Comparison of ENCODE assay signal across 8 cellular contexts in the genomic region with DNA sequence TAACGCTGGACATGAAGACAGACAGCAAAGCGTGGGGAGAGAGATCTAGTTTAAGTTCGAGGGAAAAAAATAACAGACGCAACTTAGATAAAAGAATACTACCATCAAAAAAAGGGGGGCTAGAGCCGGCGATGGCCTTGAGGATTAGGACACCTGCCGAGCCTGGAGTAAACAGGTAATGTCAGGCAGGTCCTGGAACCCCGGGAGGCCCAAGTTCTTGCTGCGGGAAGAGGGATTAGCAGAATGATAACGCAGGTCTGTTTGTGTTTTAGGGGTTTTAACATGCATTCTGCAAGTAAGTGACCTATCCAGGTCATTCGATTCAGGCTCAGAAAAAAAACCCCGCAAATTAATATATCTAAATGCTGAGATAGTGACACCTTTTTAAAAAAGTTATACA. TPM values are rescaled to one million over a fixed set of nuclear protein-coding genes. Genes with fewer than 3 reads are reported as not detected.
DNase-seq lines count a peak whose midpoint lies in the region; ATAC-seq and TF ChIP-seq lines count a peak whose summit lies in the region.

No MANE protein-coding gene starts in this region.

- peak overlapping the region; percentile 5 for H3K27ac ChIP-seq in OCI-LY7 (ENCODE audit: low read depth, low read length, poor library complexity, severe bottlenecking)

- no peak for ATAC-seq in effector memory CD8-positive, alpha-beta T cell (replicated peaks)
- ATAC-seq in GM21515 (IDR thresholded peaks at IDR 0.05; ENCODE audit: unreplicated experiment): no peak

- CTCF ChIA-PET in OCI-LY7 (lab: Charles Lee; ENCODE audit: unreplicated experiment): no interaction called here

- H4K20me1 ChIP-seq in OCI-LY7 (ENCODE audit: insufficient read depth, low read length): no peaks in the 10 kb centered on the region

- H3K36me3 Mint-ChIP-seq in activated CD4-positive, alpha-beta T cell treated with anti-CD3 and anti-CD28 coated beads, Interleukin-2, amount 10 ng/mL, durations not matched to agents 24 days and 14 days (ENCODE audit: low read depth): no peaks in the 10 kb centered on the region
- H3K36me3 Mint-ChIP-seq in effector memory CD8-positive, alpha-beta T cell (ENCODE audit: insufficient read depth): no peaks in the 10 kb centered on the region
- H3K36me3 Mint-ChIP-seq in neural crest cell (ENCODE audit: low read depth): no peaks in the 10 kb centered on the region

- BruUV-seq in OCI-LY7 (replicated peaks; lab: Mats Ljungman, UMichigan): no TSS peak

- no peak overlapping the region for H3K27ac Mint-ChIP-seq in activated CD4-positive, alpha-beta T cell treated with anti-CD3 and anti-CD28 coated beads, Interleukin-2, amount 10 ng/mL, durations not matched to agents 24 days and 14 days
- H3K27ac Mint-ChIP-seq in effector memory CD8-positive, alpha-beta T cell: peak overlapping the region; percentile 28 to 64
- no peak overlapping the region for H3K27ac Mint-ChIP-seq in neural crest cell (ENCODE audit: unreplicated experiment)

- peak overlapping the region; percentile 68 for H3K4me2 ChIP-seq in OCI-LY7 (ENCODE audit: low read length)

- no peak for TF ChIP-seq CTCF in OCI-LY7 (conservative IDR thresholded peaks at IDR 0.05; ENCODE audit: low read length)
- no peak for TF ChIP-seq CTCF in neural crest cell (conservative IDR thresholded peaks at IDR 0.05)

- H3K79me2 ChIP-seq in OCI-LY7 (ENCODE audit: insufficient read depth, low read depth, low read length): no peaks in the 10 kb centered on the region

- H3K4me3 ChIP-seq in OCI-LY7 (ENCODE audit: low read depth, low read length, poor library complexity, severe bottlenecking): peak overlapping the region; percentile 89

- intact Hi-C loops in activated CD4-positive, alpha-beta T cell treated with anti-CD3 and anti-CD28 coated beads, Interleukin-2, amount 10 ng/mL, durations not matched to agents 24 days and 14 days (cut with micrococcal nuclease): loop anchor here (1.0 kb wide), 1 partner anchor 443 kb away; a partner anchor contains a TSS
- intact Hi-C loops in OCI-LY7 (cut with micrococcal nuclease; ENCODE audit: unreplicated experiment) (loop anchor here (2.0 to 5.0 kb wide), 2 partner anchors 76 to 1134 kb away; no protein-coding TSS in a partner anchor), posterior vena cava (cut with DNase I) (no loop called here)

- peaks cover 10% of the 10 kb centered on the region for H3K4me1 ChIP-seq in OCI-LY7 (ENCODE audit: insufficient read depth, low read length, poor library complexity, severe bottlenecking)

- peaks cover 64% of the 10 kb centered on the region for H3K27me3 Mint-ChIP-seq in activated CD4-positive, alpha-beta T cell treated with anti-CD3 and anti-CD28 coated beads, Interleukin-2, amount 10 ng/mL, durations not matched to agents 24 days and 14 days
- H3K27me3 Mint-ChIP-seq in effector memory CD8-positive, alpha-beta T cell: peaks cover 10 to 13% of the 10 kb centered on the region in 2 donors
- H3K27me3 Mint-ChIP-seq in neural crest cell (ENCODE audit: low read depth): no peaks in the 10 kb centered on the region

- no peaks in the 10 kb centered on the region for H3K9me3 ChIP-seq in OCI-LY7 (ENCODE audit: low read length)

- POLR2A ChIA-PET in OCI-LY7 (lab: Charles Lee): interaction anchor here (0.7 kb wide), 1 partner anchor 44 kb away, joined by 3 read pairs; no protein-coding TSS in a partner anchor

- peak overlapping the region; percentile 85 for H3K4me3 Mint-ChIP-seq in activated CD4-positive, alpha-beta T cell treated with anti-CD3 and anti-CD28 coated beads, Interleukin-2, amount 10 ng/mL, durations not matched to agents 24 days and 14 days
- peak overlapping the region; percentile 84 to 86 for H3K4me3 Mint-ChIP-seq in effector memory CD8-positive, alpha-beta T cell
- H3K4me3 Mint-ChIP-seq in neural crest cell: peak overlapping the region; percentile 90

- peaks cover 4% of the 10 kb centered on the region for H3K4me1 Mint-ChIP-seq in activated CD4-positive, alpha-beta T cell treated with anti-CD3 and anti-CD28 coated beads, Interleukin-2, amount 10 ng/mL, durations not matched to agents 24 days and 14 days
- peaks cover 6 to 14% of the 10 kb centered on the region in 2 donors for H3K4me1 Mint-ChIP-seq in effector memory CD8-positive, alpha-beta T cell (ENCODE audit: low read depth in 2 of 2)
- peaks cover 30% of the 10 kb centered on the region for H3K4me1 Mint-ChIP-seq in neural crest cell

- H3K36me3 ChIP-seq in OCI-LY7 (ENCODE audit: insufficient read depth, low read length): no peaks in the 10 kb centered on the region

- H3K9me2 ChIP-seq in OCI-LY7 (ENCODE audit: insufficient read depth, low read length): no peaks in the 10 kb centered on the region

- no peaks in the 10 kb centered on the region for H3K9me3 Mint-ChIP-seq in activated CD4-positive, alpha-beta T cell treated with anti-CD3 and anti-CD28 coated beads, Interleukin-2, amount 10 ng/mL, durations not matched to agents 24 days and 14 days
- no peaks in the 10 kb centered on the region for H3K9me3 Mint-ChIP-seq in effector memory CD8-positive, alpha-beta T cell
- no peaks in the 10 kb centered on the region for H3K9me3 Mint-ChIP-seq in neural crest cell

- DNase-seq in activated CD4-positive, alpha-beta T cell treated with anti-CD3 and anti-CD28 coated beads, Interleukin-2, amount 10 ng/mL, durations not matched to agents 24 days and 14 days: peak; percentile 63
- DNase-seq in activated CD4-positive, alpha-beta T cell treated with anti-CD3 and anti-CD28 coated beads for 1 hour: no peak
- DNase-seq in OCI-LY7 (ENCODE audit: low spot score): peak; percentile 13
- DNase-seq in effector memory CD8-positive, alpha-beta T cell: peak in 1 of 3 experiments; percentile 1
- DNase-seq in neural crest cell (ENCODE audit: low read depth, low spot score): no peak
- DNase-seq in HUDEP-2 (lab: John Stamatoyannopoulos, UW; ENCODE audit: unreplicated experiment in 76 of 76): no peak
- no peak for DNase-seq in posterior vena cava (ENCODE audit: low spot score)

- peak overlapping the region; percentile 96 for H2AFZ ChIP-seq in OCI-LY7 (ENCODE audit: low read length)

RNA-seq across cellular contexts. Expression of a gene that starts 0.8 kb away (rescaled TPM):
- 0.72 and 0.73 TPM in 2 replicates for total RNA-seq in activated CD4-positive, alpha-beta T cell treated with anti-CD3 and anti-CD28 coated beads, Interleukin-2, amount 10 ng/mL, durations not matched to agents 24 days and 14 days
- total RNA-seq in OCI-LY7 (2014; rRNA removed; shearing (Covaris generic)): 3.4 and 4.1 TPM in 2 replicates
- 5.1 and 5.6 TPM in 2 replicates for total RNA-seq in OCI-LY7 (2022)
- 19.3 and 20.3 TPM in 2 replicates for total RNA-seq in neural crest cell
- 1 to 10 TPM; 5.6 to 9.5 TPM for total RNA-seq in posterior vena cava

Comparison
In these comparisons a context has a peak if more than half of its experiments do, and no peak if none do; other contexts are left out.
1. DNase-seq: peak in activated CD4-positive, alpha-beta T cell treated with anti-CD3 and anti-CD28 coated beads, Interleukin-2, amount 10 ng/mL, durations not matched to agents 24 days and 14 days (single experiment) and OCI-LY7 (single experiment); none in activated CD4-positive, alpha-beta T cell treated with anti-CD3 and anti-CD28 coated beads for 1 hour (single experiment), neural crest cell (single experiment), HUDEP-2 (0 of 76) and posterior vena cava (single experiment).
2. H3K27ac Mint-ChIP-seq: peak in effector memory CD8-positive, alpha-beta T cell (2 of 2); none in activated CD4-positive, alpha-beta T cell treated with anti-CD3 and anti-CD28 coated beads, Interleukin-2, amount 10 ng/mL, durations not matched to agents 24 days and 14 days (single experiment) and neural crest cell (single experiment).
3. intact Hi-C loops: an anchor here in activated CD4-positive, alpha-beta T cell treated with anti-CD3 and anti-CD28 coated beads, Interleukin-2, amount 10 ng/mL, durations not matched to agents 24 days and 14 days (1.0 kb wide) and OCI-LY7 (2.0 to 5.0 kb wide); none called in posterior vena cava.
4. Peak in every context shown above with its lines, with median percentiles within 50 percentile points of each other: H3K4me3 Mint-ChIP-seq.